8 cellular contexts compared by ENCODE assay signal in genomic region chrX:9708923-9709553, GRCh38.
A peak's percentile ranks its signal among the peaks of the same experiment; 100 is the strongest.
DNase-seq lines count a peak whose midpoint lies in the region; ATAC-seq and TF ChIP-seq lines count a peak whose summit lies in the region.

No MANE protein-coding gene starts in this region.

- H3K36me3 ChIP-seq in brain microvascular endothelial cell (replicated peaks), result peaks cover 2% of the 10 kb centered on the region

- ATAC-seq in HG02852 (IDR thresholded peaks at IDR 0.05; ENCODE audit: unreplicated experiment), result peak; percentile 86

- peak; percentile 88 for TF ChIP-seq CTCF in VCaP (conservative IDR thresholded peaks at IDR 0.05)
- TF ChIP-seq CTCF in brain microvascular endothelial cell (IDR thresholded peaks at IDR 0.05; ENCODE audit: low read depth, low read length, missing control alignments), result peak; percentile 76

- no peaks in the 10 kb centered on the region for H3K27me3 ChIP-seq in brain microvascular endothelial cell (replicated peaks)

- peak overlapping the region; percentile 65 for H3K27ac ChIP-seq in VCaP
- no peak overlapping the region for H3K27ac ChIP-seq in brain microvascular endothelial cell

- in situ Hi-C loops in brain microvascular endothelial cell (cut with HindIII; ENCODE audit: low pct_ligation_motif_present, low sequenced_read_pairs), result no loop called here

- DNase-seq in NCI-H1436 (lab: John Stamatoyannopoulos, UW), result peak; percentile 29
- DNase-seq in NCI-H1436 treated with DMSO at 0.1 percent for 48 hours (lab: John Stamatoyannopoulos, UW), result no peak
- peak; percentile 2 for DNase-seq in NCI-H2029 treated with DMSO at 0.1 percent for 48 hours (lab: John Stamatoyannopoulos, UW)
- peak; percentile 41 for DNase-seq in brain microvascular endothelial cell
- peak; percentile 82 for DNase-seq in iPS-NIHi7 (ENCODE audit: extremely low spot score)
- DNase-seq in stimulated activated CD4-positive, alpha-beta T cell treated with anti-CD3 and anti-CD28 coated beads, Interleukin-15, amount 100 ng/mL, for 1 hour (ENCODE audit: low read depth in 1 of 2, low spot score in 1 of 2), result peak; percentile 54 to 66

- H3K4me3 ChIP-seq in brain microvascular endothelial cell (ENCODE audit: low read depth, low read length), result no peak overlapping the region
